Comparison of ENCODE assay signal across 23 cellular contexts in genomic region chr9:88544245-88544644, GRCh38. TPM values are rescaled to one million over a fixed set of nuclear protein-coding genes. Genes with fewer than 3 reads are reported as not detected.
DNase-seq lines count a peak whose midpoint lies in the region; ATAC-seq and TF ChIP-seq lines count a peak whose summit lies in the region.
"Had no signal": no experiment of that assay in that cellular context is flagged by ENCODE, and none has a peak within 500 bp of the region (broad histone marks: within the 10 kb centered on the region; RNA-seq: fewer than 3 reads in every experiment).

No MANE protein-coding gene starts in this region.

- peaks cover 30% of the 10 kb centered on the region for H3K27me3 Mint-ChIP-seq in T-helper 17 cell

- H3K4me3 Mint-ChIP-seq in T-helper 17 cell, result no peak overlapping the region
- H3K4me3 Mint-ChIP-seq: activated CD4-positive, alpha-beta T cell treated with anti-CD3 and anti-CD28 coated beads, Interleukin-2, amount 10 ng/mL, durations not matched to agents 24 days and 14 days; neural crest cell had no signal

- H2BK15ac ChIP-seq in neuronal stem cell (ENCODE audit: low read length), result no peak overlapping the region

- peaks cover 2% of the 10 kb centered on the region for H3K79me1 ChIP-seq in neuronal stem cell (ENCODE audit: low read depth, low read length)

- H3K4ac ChIP-seq in neuronal stem cell (ENCODE audit: low read length), result no peak overlapping the region

- no peak for TF ChIP-seq EP300 in suprapubic skin (IDR thresholded peaks at IDR 0.05)

- no CpG with 5 or more reads among the region's 11 CpGs for WGBS in neuronal stem cell (ENCODE audit: extremely low coverage in 2 of 2, insufficient read length in 2 of 2, insufficient replicate concordance in 1 of 2), 2 donors
- WGBS in suprapubic skin, result 44% methylated on average over 11 of the region's 11 CpGs

- no peak for TF ChIP-seq CTCF in cardiac fibroblast (IDR thresholded peaks at IDR 0.05; ENCODE audit: low read depth, low read length)
- no peak for TF ChIP-seq CTCF in suprapubic skin (IDR thresholded peaks at IDR 0.05)

- peak overlapping the region; percentile 92 for H4K91ac ChIP-seq in neuronal stem cell (ENCODE audit: low read depth, low read length, poor library complexity)

- H2BK5ac ChIP-seq in neuronal stem cell (ENCODE audit: low read length), result no peak overlapping the region

- H3K36me3 Mint-ChIP-seq in T-helper 17 cell (ENCODE audit: low read depth), result peaks cover 2% of the 10 kb centered on the region

- no peak for ATAC-seq in T-helper 17 cell
- ATAC-seq: psoas muscle had no signal

- H3K27ac ChIP-seq in neuronal stem cell (replicated peaks; ENCODE audit: low read length) (no peak overlapping the region), suprapubic skin (no peak overlapping the region)
- H3K27ac ChIP-seq: BLaER1, psoas muscle, spleen had no signal

- H3K9me3 ChIP-seq in neuronal stem cell (replicated peaks in 1 of 2; ENCODE audit: control insufficient read depth in 2 of 2, insufficient read depth in 1 of 2, low read depth in 1 of 2, low read length in 2 of 2) (no peaks in the 10 kb centered on the region), T-helper 17 cell (ENCODE audit: control insufficient read depth, low read length, poor library complexity, severe bottlenecking) (no peaks in the 10 kb centered on the region), suprapubic skin (no peaks in the 10 kb centered on the region)
- H3K9me3 ChIP-seq: psoas muscle, SK-N-SH had no signal

- no peak overlapping the region for H2AK5ac ChIP-seq in neuronal stem cell (ENCODE audit: low read depth, low read length)

- no peak overlapping the region for H2BK120ac ChIP-seq in neuronal stem cell (ENCODE audit: low read depth, low read length)

- H3K4me2 ChIP-seq in neuronal stem cell (ENCODE audit: insufficient read depth, low read length, poor library complexity, severe bottlenecking), result no peak overlapping the region
- H3K4me2 ChIP-seq: BLaER1, SK-N-SH had no signal

- H3K4me1 Mint-ChIP-seq in T-helper 17 cell, result peaks cover 2% of the 10 kb centered on the region
- H3K4me1 Mint-ChIP-seq: activated CD4-positive, alpha-beta T cell treated with anti-CD3 and anti-CD28 coated beads, Interleukin-2, amount 10 ng/mL, durations not matched to agents 24 days and 14 days; neural crest cell had no signal

- H3K27ac Mint-ChIP-seq in T-helper 17 cell, result no peak overlapping the region
- H3K27ac Mint-ChIP-seq: activated CD4-positive, alpha-beta T cell treated with anti-CD3 and anti-CD28 coated beads, Interleukin-2, amount 10 ng/mL, durations not matched to agents 24 days and 14 days had no signal

- no peak overlapping the region for H3K18ac ChIP-seq in neuronal stem cell (ENCODE audit: low read length)

- no peak overlapping the region for H2AFZ ChIP-seq in neuronal stem cell (ENCODE audit: low read length)

- H3K36me3 ChIP-seq in neuronal stem cell (replicated peaks in 1 of 2; ENCODE audit: control insufficient read depth in 2 of 2, insufficient read depth in 2 of 2, low read length in 2 of 2) (no peaks in the 10 kb centered on the region), suprapubic skin (no peaks in the 10 kb centered on the region)
- H3K36me3 ChIP-seq: BLaER1, spleen had no signal

- no peak overlapping the region for H3K9ac ChIP-seq in neuronal stem cell (ENCODE audit: low read depth, low read length, poor library complexity)
- H3K9ac ChIP-seq: BLaER1, SK-N-SH had no signal

- H3K4me3 ChIP-seq in cardiac fibroblast (replicated peaks in 1 of 2; ENCODE audit: low read depth in 2 of 2, low read length in 2 of 2) (no peak overlapping the region), neuronal stem cell (ENCODE audit: low read length in 2 of 2) (peak overlapping the region in 1 of 2 donors; percentile 42), suprapubic skin (no peak overlapping the region)
- H3K4me3 ChIP-seq: BLaER1, psoas muscle, spleen had no signal

- DNase-seq in NCI-H748 (lab: John Stamatoyannopoulos, UW; ENCODE audit: unreplicated experiment) (peak; percentile 60), NCI-H748 treated with DMSO at 0.1 percent for 48 hours (lab: John Stamatoyannopoulos, UW) (no peak), NOMO-1 (lab: John Stamatoyannopoulos, UW; ENCODE audit: unreplicated experiment in 2 of 2) (peak; percentile 1 to 34), cardiac fibroblast (ENCODE audit: low read depth in 2 of 2) (peak; percentile 44 to 74), neuronal stem cell (ENCODE audit: low spot score) (no peak), NCI-H526 treated with DMSO at 0.1 percent for 48 hours (lab: John Stamatoyannopoulos, UW) (no peak), T-helper 17 cell (no peak), suprapubic skin (ENCODE audit: low spot score in 2 of 2) (no peak)
- DNase-seq: 8988T; activated CD4-positive, alpha-beta T cell treated with anti-CD3 and anti-CD28 coated beads, Interleukin-2, amount 10 ng/mL, durations not matched to agents 24 days and 14 days; activated effector memory CD4-positive, alpha-beta T cell treated with anti-CD3 and anti-CD28 coated beads, Interleukin-2, amount 50 U/mL, for 16 hours; central memory CD4-positive, alpha-beta T cell; effector memory CD4-positive, alpha-beta T cell; islet precursor cell; NCI-H1930; NCI-H446; SK-N-SH; spleen; stimulated activated CD8-positive, alpha-beta memory T cell treated with anti-CD3 and anti-CD28 coated beads, Interleukin-4, amount 100 ng/mL, for 48 hours had no signal

- TF ChIP-seq POLR2A in suprapubic skin (IDR thresholded peaks at IDR 0.05), result no peak

- H3K27me3 ChIP-seq in neuronal stem cell (ENCODE audit: control insufficient read depth in 3 of 3, insufficient read depth in 3 of 3, low read depth in 1 of 3, low read length in 3 of 3) (peaks cover 0 to 2% (median 0%) of the 10 kb centered on the region in 3 experiments), suprapubic skin (no peaks in the 10 kb centered on the region)
- H3K27me3 ChIP-seq: BLaER1 had no signal

- H3K14ac ChIP-seq in neuronal stem cell (ENCODE audit: low read length), result no peak overlapping the region

- no peak overlapping the region for H4K8ac ChIP-seq in neuronal stem cell (ENCODE audit: low read depth, low read length)

- H2BK12ac ChIP-seq in neuronal stem cell (ENCODE audit: low read length), result no peak overlapping the region

- H3K4me1 ChIP-seq in neuronal stem cell (ENCODE audit: control insufficient read depth in 2 of 2, insufficient read depth in 1 of 2, low read depth in 1 of 2, low read length in 2 of 2) (no peaks in the 10 kb centered on the region), suprapubic skin (no peaks in the 10 kb centered on the region)
- H3K4me1 ChIP-seq: BLaER1, psoas muscle had no signal

- H3K23ac ChIP-seq in neuronal stem cell (ENCODE audit: low read depth, low read length, poor library complexity), result peak overlapping the region; percentile 65

RNA-seq across cellular contexts. Expression of gene NXNL2, which starts 9.3 kb away (rescaled TPM):
- 0.36 TPM for polyA plus RNA-seq in neuronal stem cell (2013, experiment 1 of 2)
- 0.29 TPM for polyA plus RNA-seq in neuronal stem cell (2013, experiment 2 of 2)
- total RNA-seq in T-helper 17 cell (not detected), suprapubic skin (1 to 10 TPM in 1 of 4 donors, not detected in 3; 1.7 TPM)
- total RNA-seq: activated CD4-positive, alpha-beta T cell treated with anti-CD3 and anti-CD28 coated beads, Interleukin-2, amount 10 ng/mL, durations not matched to agents 24 days and 14 days; neural crest cell; OCI-LY7; psoas muscle had no signal

Comparison
In these comparisons a context has a peak if more than half of its experiments do, and no peak if none do; other contexts are left out.
1. DNase-seq: peak in NCI-H748 (single experiment), NOMO-1 (2 of 2) and cardiac fibroblast (2 of 2); none in NCI-H748 treated with DMSO at 0.1 percent for 48 hours (single experiment), neuronal stem cell (single experiment), NCI-H526 treated with DMSO at 0.1 percent for 48 hours (single experiment), T-helper 17 cell (0 of 3) and suprapubic skin (0 of 2).